8 cellular contexts compared by ENCODE assay signal in the genomic region with DNA sequence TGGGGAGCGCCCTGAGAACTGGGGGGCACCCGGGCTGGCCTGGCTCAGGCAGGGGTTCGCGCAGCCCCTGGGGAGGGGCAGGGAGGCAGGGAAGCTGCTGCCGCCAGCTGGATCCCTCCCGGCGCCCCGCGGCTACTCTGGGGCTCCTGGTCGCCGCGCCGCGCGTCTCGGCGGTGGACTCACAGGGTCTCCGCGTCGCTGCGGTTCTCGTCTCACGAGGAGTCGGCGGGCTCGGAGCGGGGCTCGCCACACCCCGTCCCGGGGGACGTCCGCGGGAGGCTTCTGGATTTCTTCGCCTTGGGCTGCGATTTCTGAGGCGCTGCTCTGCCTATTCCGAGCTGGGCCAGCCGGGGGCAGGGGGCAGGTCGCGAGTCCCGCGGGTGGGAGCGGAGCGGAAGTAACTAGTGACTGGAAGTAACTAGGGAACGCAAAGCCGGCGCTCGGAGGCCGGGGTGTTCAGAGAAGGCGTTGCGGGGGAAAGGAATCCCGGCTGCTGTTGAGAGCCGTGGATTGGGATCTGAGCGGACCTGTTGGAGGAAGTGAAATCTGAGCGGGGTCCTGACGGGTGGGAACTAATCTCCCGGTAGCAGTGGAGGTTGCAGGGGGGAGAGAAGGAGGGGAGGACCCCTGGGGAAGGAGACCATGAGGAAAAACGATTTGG. TPM values are rescaled to one million over a fixed set of nuclear protein-coding genes. Genes with fewer than 3 reads are reported as not detected.
DNase-seq lines count a peak whose midpoint lies in the region; ATAC-seq, FAIRE-seq and TF ChIP-seq lines count a peak whose summit lies in the region.

No MANE protein-coding gene starts in this region.

- FAIRE-seq in bronchial epithelial cell (lab: Jason Lieb, UNC) = no peak

- H3K36me3 ChIP-seq in bronchial epithelial cell (ENCODE audit: control insufficient read depth, insufficient read depth, low read length) = no peaks in the 10 kb centered on the region

- peak; percentile 18 for DNase-seq in NCI-H1092 (lab: John Stamatoyannopoulos, UW)
- peak; percentile 30 for DNase-seq in bronchial epithelial cell (ENCODE audit: low read depth)
- DNase-seq in iris pigment epithelial cell (ENCODE audit: low read depth) = peak; percentile 58
- peak; percentile 47 for DNase-seq in stimulated activated CD4-positive, alpha-beta T cell treated with anti-CD3 and anti-CD28 coated beads, Interleukin-12 subunit alpha, Interleukin-12 subunit beta, amount 100 ng/mL, for 4 hours
- no peak for DNase-seq in DMS153 treated with DMSO at 0.1 percent for 48 hours (lab: John Stamatoyannopoulos, UW; ENCODE audit: unreplicated experiment)

- peak overlapping the region; percentile 90 for H3K4me3 ChIP-seq in WI38 (ENCODE audit: low read depth, low read length)
- peak overlapping the region; percentile 89 for H3K4me3 ChIP-seq in bronchial epithelial cell (ENCODE audit: low read depth, low read length)

- ATAC-seq in GM18499 (IDR thresholded peaks at IDR 0.05; ENCODE audit: insufficient read depth, unreplicated experiment) (peak; percentile 19), HG02623 (IDR thresholded peaks at IDR 0.05; ENCODE audit: unreplicated experiment) (peak; percentile 32)

- no peak for TF ChIP-seq CTCF in WI38 (IDR thresholded peaks at IDR 0.05; ENCODE audit: low read depth, low read length)
- TF ChIP-seq CTCF in bronchial epithelial cell (IDR thresholded peaks at IDR 0.05; ENCODE audit: insufficient read depth, low read length, severe bottlenecking) = no peak

- H3K27me3 ChIP-seq in bronchial epithelial cell (ENCODE audit: control insufficient read depth, insufficient read depth, low read length) = no peaks in the 10 kb centered on the region

RNA-seq across cellular contexts. Expression of a gene that starts 0.5 kb away (rescaled TPM):
- 22.4 and 25.5 TPM in 2 replicates for total RNA-seq in bronchial epithelial cell

RNA-seq across cellular contexts. Expression of a gene that starts 49.8 kb away (rescaled TPM):
- total RNA-seq in bronchial epithelial cell = 5.3 and 5.9 TPM in 2 replicates
